Comparison of ENCODE assay signal across 19 cellular contexts in genomic region chr2:75453696-75454095, GRCh38.
DNase-seq lines count a peak whose midpoint lies in the region; ATAC-seq and TF ChIP-seq lines count a peak whose summit lies in the region.
"Had no signal": no experiment of that assay in that cellular context is flagged by ENCODE, and none has a peak within 500 bp of the region (broad histone marks: within the 10 kb centered on the region; RNA-seq: fewer than 3 reads in every experiment).

No MANE protein-coding gene starts in this region.

- H3K36me3 ChIP-seq in GM23338 (ENCODE audit: insufficient read depth): no peaks in the 10 kb centered on the region
- no peaks in the 10 kb centered on the region for H3K36me3 ChIP-seq in OCI-LY3 (replicated peaks; ENCODE audit: low read depth, low read length)
- no peaks in the 10 kb centered on the region for H3K36me3 ChIP-seq in neural progenitor cell
- H3K36me3 ChIP-seq: BLaER1 had no signal

- H3K27ac ChIP-seq in GM23338 (ENCODE audit: low read depth) (no peak overlapping the region), OCI-LY3 (ENCODE audit: low read length) (no peak overlapping the region), neural progenitor cell (no peak overlapping the region)
- H3K27ac ChIP-seq: 22Rv1, BLaER1, C4-2B had no signal

- H3K9ac ChIP-seq in OCI-LY3 (ENCODE audit: low read length) (no peak overlapping the region), neural progenitor cell (no peak overlapping the region)
- H3K9ac ChIP-seq: BLaER1 had no signal

- H3K4me3 Mint-ChIP-seq in GM23338: no peak overlapping the region
- no peak overlapping the region for H3K4me3 Mint-ChIP-seq in neural progenitor cell
- H3K4me3 Mint-ChIP-seq: B cell; CD4-positive, CD25-positive, alpha-beta regulatory T cell; CD8-positive, alpha-beta T cell had no signal

- H3K4me1 ChIP-seq in GM23338 (ENCODE audit: insufficient read depth): peaks cover 22% of the 10 kb centered on the region
- peaks cover 22% of the 10 kb centered on the region for H3K4me1 ChIP-seq in OCI-LY3 (ENCODE audit: low read length)
- H3K4me1 ChIP-seq in neural progenitor cell: peaks cover 27% of the 10 kb centered on the region
- H3K4me1 ChIP-seq: BLaER1, Caco-2 had no signal

- peaks cover 13% of the 10 kb centered on the region for H3K4me1 Mint-ChIP-seq in GM23338
- peaks cover 19% of the 10 kb centered on the region for H3K4me1 Mint-ChIP-seq in neural progenitor cell

- H3K27ac Mint-ChIP-seq in GM23338 (no peak overlapping the region), neural progenitor cell (no peak overlapping the region)
- H3K27ac Mint-ChIP-seq: B cell; CD4-positive, CD25-positive, alpha-beta regulatory T cell; CD8-positive, alpha-beta T cell had no signal

- no peak for ATAC-seq in GM23338
- ATAC-seq in GM19452 (IDR thresholded peaks at IDR 0.05; ENCODE audit: unreplicated experiment): no peak
- ATAC-seq in HG02571 (IDR thresholded peaks at IDR 0.05; ENCODE audit: unreplicated experiment): no peak
- ATAC-seq: CD8-positive, alpha-beta T cell had no signal

- H2AFZ ChIP-seq in GM23338 (no peak overlapping the region), OCI-LY3 (ENCODE audit: low read depth, low read length) (no peak overlapping the region), neural progenitor cell (replicated peaks) (peak overlapping the region; percentile 35)

- H3K9me3 ChIP-seq in OCI-LY3 (ENCODE audit: insufficient read depth, low read length): peaks cover 5% of the 10 kb centered on the region; the same call in 1 of the 2 replicates
- H3K9me3 ChIP-seq in neural progenitor cell (ENCODE audit: low read depth): peaks cover 7% of the 10 kb centered on the region

- H3K36me3 Mint-ChIP-seq in GM23338 (ENCODE audit: low read depth) (peaks cover 11% of the 10 kb centered on the region; the same call in 2 of the 3 replicates), neural progenitor cell (peaks cover 2% of the 10 kb centered on the region)
- H3K36me3 Mint-ChIP-seq: CD4-positive, CD25-positive, alpha-beta regulatory T cell; CD8-positive, alpha-beta T cell had no signal

- no peaks in the 10 kb centered on the region for H3K27me3 ChIP-seq in GM23338 (ENCODE audit: insufficient read depth)
- no peaks in the 10 kb centered on the region for H3K27me3 ChIP-seq in OCI-LY3 (ENCODE audit: low read depth, low read length)
- no peaks in the 10 kb centered on the region for H3K27me3 ChIP-seq in neural progenitor cell
- H3K27me3 ChIP-seq: BLaER1 had no signal

- H3K4me2 ChIP-seq in GM23338 (peak overlapping the region; percentile 42), OCI-LY3 (ENCODE audit: low read length) (peak overlapping the region; percentile 29), neural progenitor cell (peak overlapping the region; percentile 30)
- H3K4me2 ChIP-seq: BLaER1 had no signal

- H4K20me1 ChIP-seq in GM23338 (replicated peaks; ENCODE audit: insufficient read depth): no peaks in the 10 kb centered on the region
- H4K20me1 ChIP-seq in OCI-LY3 (ENCODE audit: insufficient read depth, low read length): no peaks in the 10 kb centered on the region
- no peaks in the 10 kb centered on the region for H4K20me1 ChIP-seq in neural progenitor cell (ENCODE audit: low read depth)
- H4K20me1 ChIP-seq: BLaER1 had no signal

- H3K4me3 ChIP-seq in GM23338: no peak overlapping the region
- H3K4me3 ChIP-seq in OCI-LY3 (ENCODE audit: low read length): 0 out of 2 replicates have a peak overlapping the region, but pooled peaks have one; percentile 1
- H3K4me3 ChIP-seq in neural progenitor cell: no peak overlapping the region
- H3K4me3 ChIP-seq: BLaER1 had no signal

- DNase-seq in GM23338 (ENCODE audit: low spot score): no peak
- DNase-seq in NCI-H526 (lab: John Stamatoyannopoulos, UW): peak; percentile 82 to 87
- DNase-seq in neural progenitor cell (ENCODE audit: low spot score): no peak
- no peak for DNase-seq in amniotic stem cell (lab: John Stamatoyannopoulos, UW)
- no peak for DNase-seq in GM19238 (ENCODE audit: insufficient read length, low spot score)
- DNase-seq: Caco-2; CD4-positive, CD25-positive, alpha-beta regulatory T cell; CD8-positive, alpha-beta T cell; DMS153; DND-41; GOT3; HCEC 1CT had no signal

- peaks cover 12% of the 10 kb centered on the region for H3K9me3 Mint-ChIP-seq in GM23338
- peaks cover 11% of the 10 kb centered on the region for H3K9me3 Mint-ChIP-seq in neural progenitor cell

- H3K27me3 Mint-ChIP-seq in GM23338 (ENCODE audit: insufficient read depth, low read depth, poor library complexity) (peaks cover 2% of the 10 kb centered on the region), neural progenitor cell (ENCODE audit: insufficient read depth, low read depth) (peaks cover 5% of the 10 kb centered on the region)

- peaks cover 5% of the 10 kb centered on the region; the same call in 1 of the 2 replicates for H3K9me2 ChIP-seq in GM23338 (ENCODE audit: insufficient read depth)

- no peaks in the 10 kb centered on the region for H3K79me2 ChIP-seq in GM23338 (replicated peaks; ENCODE audit: insufficient read depth)
- no peaks in the 10 kb centered on the region for H3K79me2 ChIP-seq in OCI-LY3 (ENCODE audit: low read length)
- no peaks in the 10 kb centered on the region for H3K79me2 ChIP-seq in neural progenitor cell (ENCODE audit: low read depth)

- TF ChIP-seq CTCF in GM23338 (conservative IDR thresholded peaks at IDR 0.05; ENCODE audit: low read depth in 2 of 2) (no peak), OCI-LY3 (IDR thresholded peaks at IDR 0.05; ENCODE audit: low read depth, low read length) (no peak), neural progenitor cell (IDR thresholded peaks at IDR 0.05) (no peak)

- H3F3A ChIP-seq in GM23338 (replicated peaks; ENCODE audit: low read depth) (no peaks in the 10 kb centered on the region), neural progenitor cell (ENCODE audit: low read depth) (no peaks in the 10 kb centered on the region)

TF ChIP-seq in GM23338, 12 proteins besides CTCF, POLR2A, EP300 and RAD21 (continues in another document):
- TF ChIP-seq ETS1 (IDR thresholded peaks at IDR 0.05) (no peak), ZNF114 (CRISPR knock-in tag; IDR thresholded peaks at IDR 0.05) (no peak), POLR2AphosphoS5 (IDR thresholded peaks at IDR 0.05; ENCODE audit: low read depth) (no peak), EZH2 (IDR thresholded peaks at IDR 0.05; ENCODE audit: low read depth, unreplicated experiment) (no peak), CREB1 (CRISPR knock-in tag; IDR thresholded peaks at IDR 0.05; ENCODE audit: low read depth) (no peak), NANOG (IDR thresholded peaks at IDR 0.05; ENCODE audit: borderline replicate concordance) (no peak), STAT1 (IDR thresholded peaks at IDR 0.05; ENCODE audit: unreplicated experiment) (no peak), EZH2phosphoT487 (IDR thresholded peaks at IDR 0.05; ENCODE audit: unreplicated experiment) (no peak)

Comparison
In these comparisons a context has a peak if more than half of its experiments do, and no peak if none do; other contexts are left out.
1. DNase-seq: peak in NCI-H526 (2 of 2); none in GM23338 (single experiment), neural progenitor cell (single experiment), amniotic stem cell (single experiment) and GM19238 (single experiment).
2. Peak in every context shown above with its lines, with median percentiles within 50 percentile points of each other: H3K4me2 ChIP-seq.